22 cellular contexts compared by ENCODE assay signal in genomic region chr10:73116017-73116416, GRCh38. TPM values are rescaled to one million over a fixed set of nuclear protein-coding genes. Genes with fewer than 3 reads are reported as not detected.
DNase-seq lines count a peak whose midpoint lies in the region; ATAC-seq and TF ChIP-seq lines count a peak whose summit lies in the region.
"Had no signal": no experiment of that assay in that cellular context is flagged by ENCODE, and none has a peak within 500 bp of the region (broad histone marks: within the 10 kb centered on the region; RNA-seq: fewer than 3 reads in every experiment).

No MANE protein-coding gene starts in this region.

- TF ChIP-seq CTCF in right atrium auricular region (IDR thresholded peaks at IDR 0.05) (no peak), HEK293 (tag by site-specific recombination; IDR thresholded peaks at IDR 0.05) (no peak), psoas muscle (IDR thresholded peaks at IDR 0.05) (no peak)

- ATAC-seq in Right ventricle myocardium inferior = no peak
- ATAC-seq in psoas muscle = no peak
- no peak for ATAC-seq in HG03097 (IDR thresholded peaks at IDR 0.05; ENCODE audit: low FRiP score, unreplicated experiment)
- ATAC-seq: A549 had no signal

- POLR2A ChIA-PET in HEK293 (lab: Yijun Ruan, JAX) = no interaction called here

- no peak overlapping the region for H3K4me3 ChIP-seq in right atrium auricular region
- no peak overlapping the region for H3K4me3 ChIP-seq in HEK293 (ENCODE audit: low read depth, low read length)
- H3K4me3 ChIP-seq in psoas muscle = no peak overlapping the region
- H3K4me3 ChIP-seq: A549, HAP-1 had no signal

- H3K27me3 ChIP-seq in right atrium auricular region (no peaks in the 10 kb centered on the region), psoas muscle (ENCODE audit: insufficient read depth in 3 of 3, low read length in 2 of 3) (no peaks in the 10 kb centered on the region)
- H3K27me3 ChIP-seq: BE2C had no signal

- H3K4me1 ChIP-seq in right atrium auricular region = peaks cover 0 to 22% of the 10 kb centered on the region in 2 donors
- no peaks in the 10 kb centered on the region for H3K4me1 ChIP-seq in HEK293 (ENCODE audit: control insufficient read depth, insufficient read depth, low read length)
- peaks cover 37% of the 10 kb centered on the region for H3K4me1 ChIP-seq in psoas muscle
- H3K4me1 ChIP-seq: BE2C had no signal

- H3K36me3 ChIP-seq in right atrium auricular region (peaks cover 7% of the 10 kb centered on the region), HEK293 (ENCODE audit: control insufficient read depth in 2 of 2, insufficient read depth in 1 of 2, low read length in 2 of 2) (peaks cover 0 to 4% of the 10 kb centered on the region in 2 experiments; a peak in 2 of 3 replicates), psoas muscle (ENCODE audit: insufficient read depth in 1 of 2, low read depth in 1 of 2) (peaks cover 0 to 18% of the 10 kb centered on the region in 2 donors)
- H3K36me3 ChIP-seq: BE2C, HAP-1 had no signal

- no peak for DNase-seq in right atrium auricular region (ENCODE audit: low spot score)
- DNase-seq in Right ventricle myocardium inferior (ENCODE audit: missing footprints) = no peak
- DNase-seq in psoas muscle = no peak
- DNase-seq in NCI-H774 (lab: John Stamatoyannopoulos, UW) = no peak
- DNase-seq in RPMI8226 = no peak
- DNase-seq: 8988T; ACHN; AML-193; BE2C; C1 segment of cervical spinal cord; Calu3; CD4-positive, alpha-beta memory T cell; COR-L47; DMS53; DMS79 treated with DMSO at 0.1 percent for 48 hours; GF-D8; GOT3 had no signal

- intact Hi-C loops in Right ventricle myocardium inferior (cut with DNase I) = no loop called here
- intact Hi-C loops in psoas muscle (cut with DNase I) = no loop called here

- CTCF ChIA-PET in HEK293 (lab: Yijun Ruan, JAX) = no interaction called here

- 96 to 100% (median 96%) methylated on average over 1 of the region's 1 CpG for WGBS in psoas muscle, 3 donors

- H3K9me3 ChIP-seq in right atrium auricular region = no peaks in the 10 kb centered on the region
- no peaks in the 10 kb centered on the region for H3K9me3 ChIP-seq in HEK293 (ENCODE audit: control insufficient read depth, insufficient read depth, low read depth, low read length)
- H3K9me3 ChIP-seq in psoas muscle = no peaks in the 10 kb centered on the region
- H3K9me3 ChIP-seq: A549, BE2C, HAP-1 had no signal

- peak overlapping the region; percentile 20 to 25 for H3K27ac ChIP-seq in right atrium auricular region
- no peak overlapping the region for H3K27ac ChIP-seq in HEK293 (ENCODE audit: extremely low read depth, low read depth, low read length)
- H3K27ac ChIP-seq in psoas muscle = peak overlapping the region; percentile 5
- H3K27ac ChIP-seq: A549 had no signal

TF ChIP-seq in HEK293, 187 proteins besides CTCF, POLR2A, EP300 and RAD21:
- TF ChIP-seq ZIC2 (tag by site-specific recombination; IDR thresholded peaks at IDR 0.05) (no peak), KLF7 (tag by site-specific recombination; IDR thresholded peaks at IDR 0.05; ENCODE audit: borderline replicate concordance) (no peak), GLIS1 (tag by site-specific recombination; IDR thresholded peaks at IDR 0.05) (no peak), ZNF324 (tag by site-specific recombination; IDR thresholded peaks at IDR 0.05) (no peak), ZNF121 (tag by site-specific recombination; IDR thresholded peaks at IDR 0.05) (0 out of 2 replicates have a peak, but pooled peaks have one; percentile 48), GLI2 (tag by site-specific recombination; IDR thresholded peaks at IDR 0.05; ENCODE audit: borderline replicate concordance, low read depth) (no peak), ZNF239 (tag by site-specific recombination; IDR thresholded peaks at IDR 0.05) (no peak), ZBTB1 (tag by site-specific recombination; IDR thresholded peaks at IDR 0.05) (no peak)

RNA-seq across cellular contexts. Expression of gene NUDT13, which starts 5.8 kb away (rescaled TPM):
- total RNA-seq in right atrium auricular region (1 to 10 TPM in 1 of 2 donors, under 1 TPM in 1; 0.90 to 1.5 TPM), Right ventricle myocardium inferior (3.6 TPM), psoas muscle (1 to 10 TPM; 1.1 to 3.2 (median 2.3) TPM)
- 1 to 10 TPM in 2 of 3 donors, under 1 TPM in 1; 0.69 to 4.6 (median 3.7) TPM for polyA plus RNA-seq in psoas muscle
- total RNA-seq: G401 had no signal

RNA-seq across cellular contexts. Expression of gene P4HA1, which starts 19.4 kb away (rescaled TPM):
- 10 to 100 TPM; 29.5 to 45.4 TPM for total RNA-seq in right atrium auricular region
- total RNA-seq in Right ventricle myocardium inferior = 77.0 TPM
- total RNA-seq in psoas muscle = 100 to 1,000 TPM in 2 of 4 donors, 10 to 100 TPM in 2; 38.1 to 205 (median 82.3) TPM
- polyA plus RNA-seq in psoas muscle = 100 to 1,000 TPM in 1 of 3 donors, 10 to 100 TPM in 1, 1 to 10 TPM in 1; 6.2 to 262 (median 73.2) TPM

RNA-seq across cellular contexts. Expression of gene ECD, which starts 51.8 kb away (rescaled TPM):
- total RNA-seq in right atrium auricular region = 10 to 100 TPM; 14.4 to 20.7 TPM
- 15.3 TPM for total RNA-seq in Right ventricle myocardium inferior
- 10 to 100 TPM; 12.2 to 17.1 (median 15.0) TPM for total RNA-seq in psoas muscle
- 10 to 100 TPM in 1 of 3 donors, 1 to 10 TPM in 2; 7.0 to 10.7 (median 8.1) TPM for polyA plus RNA-seq in psoas muscle

RNA-seq across cellular contexts. Expression of gene FAM149B1, which starts 51.9 kb away (rescaled TPM):
- total RNA-seq in right atrium auricular region (10 to 100 TPM in 1 of 2 donors, 1 to 10 TPM in 1; 9.4 to 13.0 TPM), Right ventricle myocardium inferior (12.9 TPM), psoas muscle (10 to 100 TPM in 3 of 4 donors, 1 to 10 TPM in 1; 8.9 to 18.1 (median 11.8) TPM)
- polyA plus RNA-seq in psoas muscle = 10 to 100 TPM in 2 of 3 donors, 1 to 10 TPM in 1; 8.2 to 10.8 (median 10.2) TPM
